In the genomic region with DNA sequence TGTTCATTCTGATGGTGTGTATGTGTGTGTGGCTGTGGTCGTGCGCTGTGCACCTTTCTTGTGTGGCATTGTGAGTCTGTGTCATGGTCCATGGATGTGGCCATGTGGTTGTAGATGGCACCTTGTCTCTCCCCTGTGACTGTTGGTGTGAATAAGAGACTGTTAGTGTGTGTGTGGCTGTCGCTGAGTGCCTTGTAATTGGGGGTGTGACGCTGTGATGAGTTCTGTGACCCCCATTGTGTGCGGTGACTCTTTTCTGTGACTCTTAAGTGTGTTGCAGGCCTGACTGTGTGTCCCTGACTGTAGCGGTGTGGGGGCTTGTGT, we compare ENCODE assay signal across 9 cellular contexts.
DNase-seq lines count a peak whose midpoint lies in the region; TF ChIP-seq lines count a peak whose summit lies in the region.
"Had no signal": no experiment of that assay in that cellular context is flagged by ENCODE, and none has a peak within 500 bp of the region (broad histone marks: within the 10 kb centered on the region; RNA-seq: fewer than 3 reads in every experiment).

No MANE protein-coding gene starts in this region.

- H3K79me2 ChIP-seq in OCI-LY1 (ENCODE audit: insufficient read depth, low read length), result no peaks in the 10 kb centered on the region

- no peak overlapping the region for H3K9ac ChIP-seq in BLaER1
- H3K9ac ChIP-seq in OCI-LY1 (ENCODE audit: low read length), result no peak overlapping the region; the same call in 1 of the 2 replicates
- no peak overlapping the region for H3K9ac ChIP-seq in endocrine pancreas (ENCODE audit: control insufficient read depth, insufficient read depth, low read length)

- H2AFZ ChIP-seq in OCI-LY1 (ENCODE audit: low read length) (no peak overlapping the region), neuron (ENCODE audit: low read depth, low read length) (no peak overlapping the region)

- no peak overlapping the region for H3K27ac ChIP-seq in BLaER1
- H3K27ac ChIP-seq in OCI-LY1 (ENCODE audit: low read depth, low read length, poor library complexity, severe bottlenecking), result no peak overlapping the region

- H3K36me3 ChIP-seq in BLaER1 (no peaks in the 10 kb centered on the region), OCI-LY1 (ENCODE audit: insufficient read depth, low read length) (no peaks in the 10 kb centered on the region), endocrine pancreas (ENCODE audit: control insufficient read depth, insufficient read depth, low read length) (no peaks in the 10 kb centered on the region), neuron (ENCODE audit: insufficient read depth, low read length) (peaks cover 2% of the 10 kb centered on the region)

- H3K4me2 ChIP-seq in BLaER1 (peak overlapping the region; percentile 82), OCI-LY1 (ENCODE audit: low read length) (peak overlapping the region; percentile 56)

- H4K20me1 ChIP-seq in BLaER1 (no peaks in the 10 kb centered on the region), OCI-LY1 (ENCODE audit: insufficient read depth, low read length) (no peaks in the 10 kb centered on the region)

- H3K4me1 ChIP-seq in BLaER1 (peaks cover 18% of the 10 kb centered on the region), OCI-LY1 (ENCODE audit: insufficient read depth, low read length, severe bottlenecking) (peaks cover 8% of the 10 kb centered on the region), endocrine pancreas (ENCODE audit: control insufficient read depth, insufficient read depth, low read length) (no peaks in the 10 kb centered on the region), neuron (ENCODE audit: insufficient read depth, low read length) (peaks cover 5% of the 10 kb centered on the region)

- H3K9me2 ChIP-seq in OCI-LY1 (ENCODE audit: low read depth, low read length), result no peaks in the 10 kb centered on the region

- H3K4me3 ChIP-seq in BLaER1 (0 out of 2 replicates have a peak overlapping the region, but pooled peaks have one; percentile 64), OCI-LY1 (ENCODE audit: low read depth, low read length, poor library complexity, severe bottlenecking) (peak overlapping the region; percentile 51), endocrine pancreas (ENCODE audit: control insufficient read depth, insufficient read depth, low read length) (peak overlapping the region; percentile 54), neuron (ENCODE audit: low read length) (peak overlapping the region; percentile 35)

- H3K9me3 ChIP-seq in BLaER1 (no peaks in the 10 kb centered on the region), OCI-LY1 (ENCODE audit: low read length) (no peaks in the 10 kb centered on the region), endocrine pancreas (ENCODE audit: control insufficient read depth, low read length) (no peaks in the 10 kb centered on the region), neuron (ENCODE audit: low read length) (no peaks in the 10 kb centered on the region)

- H3K27me3 ChIP-seq in BLaER1 (no peaks in the 10 kb centered on the region), OCI-LY1 (ENCODE audit: insufficient read depth, low read length) (0 out of 2 replicates have a peak, but pooled peaks cover 5% of the 10 kb centered on the region), endocrine pancreas (ENCODE audit: control insufficient read depth, insufficient read depth, low read length) (no peaks in the 10 kb centered on the region), neuron (ENCODE audit: insufficient read depth, low read length) (no peaks in the 10 kb centered on the region)

- TF ChIP-seq CTCF in OCI-LY1 (IDR thresholded peaks at IDR 0.05; ENCODE audit: low read length), result no peak

- H3F3A ChIP-seq in OCI-LY1 (ENCODE audit: insufficient read depth, low read length), result no peaks in the 10 kb centered on the region

- DNase-seq in DMS153 (lab: John Stamatoyannopoulos, UW), result no peak
- DNase-seq in ecto neural progenitor cell (ENCODE audit: low spot score), result no peak
- no peak for DNase-seq in Ammon's horn (ENCODE audit: low spot score)
- DNase-seq in activated CD8-positive, alpha-beta memory T cell treated with anti-CD3 and anti-CD28 coated beads for 24 hours, result no peak
- DNase-seq: stimulated activated CD8-positive, alpha-beta memory T cell treated with anti-CD3 and anti-CD28 coated beads, Interleukin-4, amount 100 ng/mL, for 48 hours had no signal
